10 cellular contexts compared by ENCODE assay signal in the genomic region with DNA sequence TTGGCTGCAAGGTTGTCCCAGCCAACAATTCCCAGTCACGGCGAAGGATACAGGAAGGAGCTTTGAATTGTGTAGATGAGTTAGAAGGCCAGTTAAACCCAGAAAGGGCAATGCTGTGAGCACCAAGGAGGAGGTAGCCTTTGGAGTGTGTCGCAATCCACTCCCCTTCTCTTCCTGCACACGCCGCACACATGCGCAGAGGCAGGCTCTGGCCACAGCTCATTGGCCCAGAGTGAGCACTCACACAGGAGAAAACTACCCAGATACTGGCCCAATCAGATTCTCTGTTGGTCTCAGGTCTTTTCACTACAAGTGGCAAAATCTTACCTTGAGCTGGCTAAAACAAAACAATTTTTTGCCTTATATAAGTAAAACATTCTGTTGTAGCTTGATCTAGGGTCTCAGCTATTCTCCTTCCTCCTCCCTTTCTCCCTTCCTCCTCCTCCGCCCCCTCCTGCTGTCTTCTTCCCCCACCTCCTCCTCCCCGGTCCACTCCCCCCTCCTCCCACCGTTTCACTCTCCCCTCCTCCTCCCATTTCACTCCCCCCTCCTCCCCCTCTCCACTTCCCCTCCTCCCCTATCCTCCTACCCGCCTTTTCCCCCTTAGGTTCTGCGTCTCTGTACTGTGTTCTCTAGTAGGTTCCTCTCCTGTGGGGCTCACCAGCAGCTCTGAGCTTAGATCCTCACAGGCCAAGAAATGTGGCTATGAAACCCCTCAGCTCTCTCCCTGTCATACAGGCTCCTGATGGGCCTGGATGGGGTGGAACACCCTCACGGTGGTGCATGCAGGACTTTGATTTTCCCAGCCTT.
DNase-seq lines count a peak whose midpoint lies in the region; ATAC-seq and TF ChIP-seq lines count a peak whose summit lies in the region.
"Had no signal": no experiment of that assay in that cellular context is flagged by ENCODE, and none has a peak within 500 bp of the region (broad histone marks: within the 10 kb centered on the region; RNA-seq: fewer than 3 reads in every experiment).

No MANE protein-coding gene starts in this region.

- peaks cover 13 to 20% of the 10 kb centered on the region in 2 donors for H3K36me3 Mint-ChIP-seq in stimulated activated naive B cell treated with anti-CD40 and anti-IgM and Interleukin-4, amounts not matched to agents 10 μg/mL and 1 μg/mL and 100 μg/mL, for 72 hours

- ATAC-seq in GM21528 (IDR thresholded peaks at IDR 0.05; ENCODE audit: low FRiP score, unreplicated experiment) (peak; percentile 34), gastroesophageal sphincter (peak; percentile 60), GM21737 (IDR thresholded peaks at IDR 0.05; ENCODE audit: unreplicated experiment) (no peak)
- ATAC-seq in stimulated activated naive B cell treated with anti-CD40 and anti-IgM and Interleukin-4, amounts not matched to agents 10 μg/mL and 1 μg/mL and 100 μg/mL, for 72 hours (replicated peaks): peak; percentile 72 to 75

- intact Hi-C loops in prostate gland (cut with DNase I) (loop anchor here (10.0 kb wide), 1 partner anchor 156 kb away; no protein-coding TSS in a partner anchor), lower leg skin (cut with DNase I; ENCODE audit: low total_unique reads) (loop anchor here (10.0 kb wide), 1 partner anchor 116 kb away; no protein-coding TSS in a partner anchor)

- peak overlapping the region; percentile 67 to 74 for H3K4me3 Mint-ChIP-seq in stimulated activated naive B cell treated with anti-CD40 and anti-IgM and Interleukin-4, amounts not matched to agents 10 μg/mL and 1 μg/mL and 100 μg/mL, for 72 hours
- H3K4me3 Mint-ChIP-seq: neural crest cell had no signal

- H3K27me3 ChIP-seq in OCI-LY1 (ENCODE audit: insufficient read depth, low read length) (no peaks in the 10 kb centered on the region), gastroesophageal sphincter (no peaks in the 10 kb centered on the region), prostate gland (replicated peaks; ENCODE audit: insufficient read depth) (no peaks in the 10 kb centered on the region)

- TF ChIP-seq CTCF in OCI-LY1 (IDR thresholded peaks at IDR 0.05; ENCODE audit: low read length) (no peak), gastroesophageal sphincter (IDR thresholded peaks at IDR 0.05) (no peak), prostate gland (IDR thresholded peaks at IDR 0.05) (no peak), lower leg skin (IDR thresholded peaks at IDR 0.05) (no peak)

- no peaks in the 10 kb centered on the region for H3K9me3 Mint-ChIP-seq in stimulated activated naive B cell treated with anti-CD40 and anti-IgM and Interleukin-4, amounts not matched to agents 10 μg/mL and 1 μg/mL and 100 μg/mL, for 72 hours
- H3K9me3 Mint-ChIP-seq: neural crest cell had no signal

- no peak for TF ChIP-seq EP300 in gastroesophageal sphincter (IDR thresholded peaks at IDR 0.05)

- H2AFZ ChIP-seq in OCI-LY1 (ENCODE audit: low read length): no peak overlapping the region

- H3K4me1 ChIP-seq in OCI-LY1 (ENCODE audit: insufficient read depth, low read length, severe bottlenecking): peaks cover 31% of the 10 kb centered on the region
- peaks cover 0 to 9% (median 0%) of the 10 kb centered on the region in 3 donors for H3K4me1 ChIP-seq in gastroesophageal sphincter
- no peaks in the 10 kb centered on the region for H3K4me1 ChIP-seq in prostate gland (replicated peaks)

- H3K79me2 ChIP-seq in OCI-LY1 (ENCODE audit: insufficient read depth, low read length): no peaks in the 10 kb centered on the region

- H3K27me3 Mint-ChIP-seq in stimulated activated naive B cell treated with anti-CD40 and anti-IgM and Interleukin-4, amounts not matched to agents 10 μg/mL and 1 μg/mL and 100 μg/mL, for 72 hours: no peaks in the 10 kb centered on the region

- H3K9me3 ChIP-seq in OCI-LY1 (ENCODE audit: low read length) (no peaks in the 10 kb centered on the region; the same call in 1 of the 2 replicates), gastroesophageal sphincter (peaks cover 0 to 3% (median 0%) of the 10 kb centered on the region in 3 donors), prostate gland (no peaks in the 10 kb centered on the region)

- peak; percentile 34 for DNase-seq in stimulated activated naive B cell treated with anti-CD40 and anti-IgM and Interleukin-4, amounts not matched to agents 10 μg/mL and 1 μg/mL and 100 μg/mL, for 72 hours
- DNase-seq in prostate gland (ENCODE audit: low spot score) (no peak), lower leg skin (ENCODE audit: low spot score in 2 of 2) (no peak)
- DNase-seq: effector CD4-positive, alpha-beta T cell; GOT3 had no signal

- H3K9me2 ChIP-seq in OCI-LY1 (ENCODE audit: low read depth, low read length): no peaks in the 10 kb centered on the region

- H4K20me1 ChIP-seq in OCI-LY1 (ENCODE audit: insufficient read depth, low read length): no peaks in the 10 kb centered on the region

- H3K4me1 Mint-ChIP-seq in stimulated activated naive B cell treated with anti-CD40 and anti-IgM and Interleukin-4, amounts not matched to agents 10 μg/mL and 1 μg/mL and 100 μg/mL, for 72 hours: peaks cover 50 to 71% of the 10 kb centered on the region in 2 donors
- H3K4me1 Mint-ChIP-seq: neural crest cell had no signal

- H3F3A ChIP-seq in OCI-LY1 (ENCODE audit: insufficient read depth, low read length): no peaks in the 10 kb centered on the region

- H3K27ac ChIP-seq in OCI-LY1 (ENCODE audit: low read depth, low read length, poor library complexity, severe bottlenecking) (peak overlapping the region; percentile 77), gastroesophageal sphincter (no peak overlapping the region), prostate gland (no peak overlapping the region)

- H3K4me2 ChIP-seq in OCI-LY1 (ENCODE audit: low read length): peak overlapping the region; percentile 4; the same call in 1 of the 2 replicates

- TF ChIP-seq POLR2A in gastroesophageal sphincter (IDR thresholded peaks at IDR 0.05) (no peak), prostate gland (IDR thresholded peaks at IDR 0.05) (no peak), lower leg skin (IDR thresholded peaks at IDR 0.05) (no peak)

- H3K4me3 ChIP-seq in OCI-LY1 (ENCODE audit: low read depth, low read length, poor library complexity, severe bottlenecking): no peak overlapping the region
- H3K4me3 ChIP-seq in gastroesophageal sphincter: no peak overlapping the region
- H3K4me3 ChIP-seq in prostate gland: no peak overlapping the region
- no peak overlapping the region for H3K4me3 ChIP-seq in lower leg skin (ENCODE audit: low read depth, poor library complexity, severe bottlenecking)

- H3K36me3 ChIP-seq in OCI-LY1 (ENCODE audit: insufficient read depth, low read length): peaks cover 33% of the 10 kb centered on the region
- H3K36me3 ChIP-seq in gastroesophageal sphincter: no peaks in the 10 kb centered on the region
- H3K36me3 ChIP-seq in prostate gland: no peaks in the 10 kb centered on the region

- 61 to 85% methylated on average over 6 to 7 of the region's 12 CpGs for WGBS in gastroesophageal sphincter (ENCODE audit: low coverage in 1 of 2), 2 donors
- 70% methylated on average over 12 of the region's 12 CpGs for WGBS in prostate gland
- WGBS in lower leg skin, 2 donors: 69 to 72% methylated on average over 12 of the region's 12 CpGs

- H3K9ac ChIP-seq in OCI-LY1 (ENCODE audit: low read length): no peak overlapping the region; the same call in 1 of the 2 replicates

- peak overlapping the region; percentile 96 for H3K27ac Mint-ChIP-seq in stimulated activated naive B cell treated with anti-CD40 and anti-IgM and Interleukin-4, amounts not matched to agents 10 μg/mL and 1 μg/mL and 100 μg/mL, for 72 hours
